ENCODE assay signal across 14 cellular contexts in genomic region chr3:152539191-152539764, GRCh38.
A peak's percentile ranks its signal among the peaks of the same experiment; 100 is the strongest.
DNase-seq lines count a peak whose midpoint lies in the region; ATAC-seq and TF ChIP-seq lines count a peak whose summit lies in the region.
"Had no signal": no experiment of that assay in that cellular context is flagged by ENCODE, and none has a peak within 500 bp of the region (broad histone marks: within the 10 kb centered on the region; RNA-seq: fewer than 3 reads in every experiment).

No MANE protein-coding gene starts in this region.

- no peaks in the 10 kb centered on the region for H3K4me1 Mint-ChIP-seq in WTC11

- no peaks in the 10 kb centered on the region for H3K27me3 ChIP-seq in trophoblast cell (ENCODE audit: insufficient read depth, low read length)

- H3K79me2 ChIP-seq in trophoblast cell (ENCODE audit: control insufficient read depth, insufficient read depth, low read length, poor library complexity): no peaks in the 10 kb centered on the region

- no peak overlapping the region for H2AFZ ChIP-seq in trophoblast cell (ENCODE audit: insufficient read depth, low read length, poor library complexity)

- H3K9me3 Mint-ChIP-seq in WTC11: peaks cover 23% of the 10 kb centered on the region

- no peaks in the 10 kb centered on the region for H3K4me1 ChIP-seq in trophoblast cell (ENCODE audit: control insufficient read depth in 1 of 2, insufficient read depth in 2 of 2, low read length in 2 of 2)

- no peak overlapping the region for H3K4ac ChIP-seq in trophoblast cell (ENCODE audit: low read depth, low read length)

- POLR2A ChIA-PET in WTC11 (lab: Charles Lee): no interaction called here

- no peak for TF ChIP-seq CTCF in WTC11 (IDR thresholded peaks at IDR 0.05)

- no peaks in the 10 kb centered on the region for H3K79me1 ChIP-seq in trophoblast cell (ENCODE audit: low read length)

- CTCF ChIA-PET in WTC11 (lab: Charles Lee): interaction anchor here (0.6 to 1.4 kb wide), 4 partner anchors 13 to 86 kb away, joined by 3 to 4 read pairs (median 3); no protein-coding TSS in a partner anchor

- WGBS in trophoblast cell (ENCODE audit: extremely low coverage, insufficient coverage, insufficient read length): no CpG with 5 or more reads among the region's 2 CpGs

- H4K8ac ChIP-seq in trophoblast cell (ENCODE audit: low read depth, low read length): no peak overlapping the region

- DNase-seq in WTC11 (ENCODE audit: low spot score): peak; percentile 12
- no peak for DNase-seq in trophoblast cell
- no peak for DNase-seq in hypothalamus (lab: John Stamatoyannopoulos, UW)
- DNase-seq in NK-92 (lab: John Stamatoyannopoulos, UW; ENCODE audit: unreplicated experiment): no peak
- DNase-seq: activated CD4-positive, alpha-beta T cell treated with anti-CD3 and anti-CD28 coated beads, Interleukin-2, amount 50 U/mL, for 48 hours; left ventricle myocardium superior; NCI-H1417; NK-92 treated with Interleukin-12 subunit alpha and Interleukin-12 subunit beta, amount 100 ng/mL, for 24 hours; occipital lobe had no signal

- no peak overlapping the region for H3K14ac ChIP-seq in trophoblast cell (ENCODE audit: low read length)

- no peak overlapping the region for H3K4me3 ChIP-seq in trophoblast cell (ENCODE audit: low read depth, low read length)

- no peak overlapping the region for H3K23ac ChIP-seq in trophoblast cell (ENCODE audit: low read length)

- H2AK5ac ChIP-seq in trophoblast cell (ENCODE audit: low read length): no peak overlapping the region

- no peak overlapping the region for H4K91ac ChIP-seq in trophoblast cell (ENCODE audit: low read depth, low read length)

- no peak overlapping the region for H3K18ac ChIP-seq in trophoblast cell (ENCODE audit: low read length)

- peak overlapping the region; percentile 31 for H3K9ac ChIP-seq in trophoblast cell (ENCODE audit: low read length)

- ATAC-seq in GM18861 (IDR thresholded peaks at IDR 0.05; ENCODE audit: unreplicated experiment) (peak; percentile 67), HG03280 (IDR thresholded peaks at IDR 0.05; ENCODE audit: unreplicated experiment) (peak; percentile 66), WTC11 (peak; percentile 95), HG03457 (IDR thresholded peaks at IDR 0.05; ENCODE audit: unreplicated experiment) (no peak)
- ATAC-seq: left ventricle myocardium superior had no signal

- no peaks in the 10 kb centered on the region for H3K27me3 Mint-ChIP-seq in WTC11 (ENCODE audit: low read depth)

- H2BK12ac ChIP-seq in trophoblast cell (ENCODE audit: low read length): no peak overlapping the region

- peaks cover 3% of the 10 kb centered on the region for H3K9me3 ChIP-seq in trophoblast cell (ENCODE audit: insufficient read depth, low read depth, low read length)

- no peak overlapping the region for H3K27ac Mint-ChIP-seq in WTC11
- H3K27ac Mint-ChIP-seq: activated naive CD8-positive, alpha-beta T cell; T-helper 1 cell treated with Interleukin-12 subunit alpha and Interleukin-12 subunit beta and Interleukin-4 antibody, amounts not matched to agents 30 μg/mL and 1 μg/mL, for 36 hours had no signal

- no peak overlapping the region for H3K4me3 Mint-ChIP-seq in WTC11
- H3K4me3 Mint-ChIP-seq: activated naive CD8-positive, alpha-beta T cell; T-helper 1 cell treated with Interleukin-12 subunit alpha and Interleukin-12 subunit beta and Interleukin-4 antibody, amounts not matched to agents 30 μg/mL and 1 μg/mL, for 36 hours had no signal

- H3K27ac ChIP-seq in trophoblast cell (ENCODE audit: low read depth, low read length): no peak overlapping the region

- no peaks in the 10 kb centered on the region for H3K36me3 Mint-ChIP-seq in WTC11

- H3K4me2 ChIP-seq in trophoblast cell (ENCODE audit: low read length): no peak overlapping the region

- H3K36me3 ChIP-seq in trophoblast cell (ENCODE audit: control insufficient read depth in 1 of 2, insufficient read depth in 2 of 2, low read length in 2 of 2): no peaks in the 10 kb centered on the region

- no peak overlapping the region for H4K12ac ChIP-seq in trophoblast cell (ENCODE audit: low read depth, low read length)

- no peak overlapping the region for H2BK5ac ChIP-seq in trophoblast cell (ENCODE audit: low read depth, low read length, poor library complexity)

- H2BK120ac ChIP-seq in trophoblast cell (ENCODE audit: insufficient read depth, low read length, poor library complexity): no peak overlapping the region

TF ChIP-seq in WTC11, 78 proteins besides CTCF, POLR2A, EP300 and RAD21 (continues in another document):
- TF ChIP-seq ZMAT4 (CRISPR knock-in tag; IDR thresholded peaks at IDR 0.05) (no peak), GRHL2 (CRISPR knock-in tag; IDR thresholded peaks at IDR 0.05; ENCODE audit: insufficient replicate concordance, severe bottlenecking) (no peak), ZBTB21 (CRISPR knock-in tag; IDR thresholded peaks at IDR 0.05; ENCODE audit: borderline replicate concordance) (no peak), ESRRA (CRISPR knock-in tag; IDR thresholded peaks at IDR 0.05; ENCODE audit: borderline replicate concordance) (no peak), TP53 (CRISPR knock-in tag; IDR thresholded peaks at IDR 0.05) (no peak), NFATC4 (CRISPR knock-in tag; IDR thresholded peaks at IDR 0.05) (no peak), ZNF317 (CRISPR knock-in tag; IDR thresholded peaks at IDR 0.05; ENCODE audit: borderline replicate concordance, low read depth) (no peak), FOXP4 (CRISPR knock-in tag; IDR thresholded peaks at IDR 0.05) (no peak), CDX4 (CRISPR knock-in tag; IDR thresholded peaks at IDR 0.05; ENCODE audit: borderline replicate concordance) (no peak), IRF1 (CRISPR knock-in tag; IDR thresholded peaks at IDR 0.05) (no peak), ZNF219 (CRISPR knock-in tag; IDR thresholded peaks at IDR 0.05; ENCODE audit: borderline replicate concordance) (no peak), CBFB (CRISPR knock-in tag; IDR thresholded peaks at IDR 0.05; ENCODE audit: low read depth) (no peak), TEAD1 (CRISPR knock-in tag; IDR thresholded peaks at IDR 0.05) (no peak), NFE2L1 (CRISPR knock-in tag; IDR thresholded peaks at IDR 0.05) (no peak), RELA (CRISPR knock-in tag; IDR thresholded peaks at IDR 0.05; ENCODE audit: borderline replicate concordance) (no peak), FOXK1 (CRISPR knock-in tag; IDR thresholded peaks at IDR 0.05) (no peak)
